21 cellular contexts compared by ENCODE assay signal in genomic region chr20:18006684-18007083, GRCh38. TPM values are rescaled to one million over a fixed set of nuclear protein-coding genes. Genes with fewer than 3 reads are reported as not detected.
"Had no signal": no experiment of that assay in that cellular context is flagged by ENCODE, and none has a peak within 500 bp of the region (broad histone marks: within the 10 kb centered on the region; RNA-seq: fewer than 3 reads in every experiment).

No MANE protein-coding gene starts in this region.

- H3K4me2 ChIP-seq: smooth muscle cell had no signal

- H3K9me3 Mint-ChIP-seq: activated naive CD4-positive, alpha-beta T cell treated with anti-CD3 and anti-CD28 coated beads, Interleukin-2, amount 50 U/mL, for 72 hours; activated T-cell treated with anti-CD3 and anti-CD28 coated beads, Interleukin-2, amount 50 U/mL, for 24 hours; activated T-helper 17 cell treated with anti-CD3 and anti-CD28 coated beads, Interleukin-2, amount 50 U/mL, for 72 hours; dendritic cell treated with granulocyte-macrophage colony-stimulating factor and Interleukin-4, amounts not matched to agents 40 ng/mL and 50 ng/mL, for 4 days; natural killer cell; stimulated activated memory B cell treated with anti-CD40 and anti-IgM and Interleukin-4, amounts not matched to agents 10 μg/mL and 1 μg/mL and 100 μg/mL, for 72 hours had no signal

- H3K4me3 Mint-ChIP-seq: activated CD4-positive, alpha-beta T cell treated with anti-CD3 and anti-CD28 coated beads for 36 hours; activated T-cell treated with anti-CD3 and anti-CD28 coated beads, Interleukin-2, amount 50 U/mL, for 24 hours; activated T-helper 17 cell treated with anti-CD3 and anti-CD28 coated beads, Interleukin-2, amount 50 U/mL, for 72 hours; dendritic cell treated with granulocyte-macrophage colony-stimulating factor and Interleukin-4, amounts not matched to agents 40 ng/mL and 50 ng/mL, for 4 days; natural killer cell; stimulated activated memory B cell treated with anti-CD40 and anti-IgM and Interleukin-4, amounts not matched to agents 10 μg/mL and 1 μg/mL and 100 μg/mL, for 72 hours; WTC11 had no signal

- DNase-seq: activated CD4-positive, alpha-beta T cell treated with anti-CD3 and anti-CD28 coated beads for 36 hours; activated CD4-positive, alpha-beta T cell treated with anti-CD3 and anti-CD28 coated beads, Interleukin-2, amount 50 U/mL, for 4 hours; activated CD8-positive, alpha-beta memory T cell treated with anti-CD3 and anti-CD28 coated beads for 24 hours; activated CD8-positive, alpha-beta memory T cell treated with anti-CD3 and anti-CD28 coated beads, Interleukin-2, amount 50 U/mL, for 4 hours; activated T-cell treated with anti-CD3 and anti-CD28 coated beads, Interleukin-2, amount 50 U/mL, for 24 hours; effector CD4-positive, alpha-beta T cell; natural killer cell; stimulated activated CD4-positive, alpha-beta T cell treated with anti-CD3 and anti-CD28 coated beads, Interleukin-15, amount 100 ng/mL, for 24 hours; T-helper 1 cell had no signal

- H3K4me1 ChIP-seq: parathyroid adenoma had no signal

- H3K4me1 Mint-ChIP-seq: activated CD4-positive, alpha-beta T cell treated with anti-CD3 and anti-CD28 coated beads for 36 hours; activated T-helper 17 cell treated with anti-CD3 and anti-CD28 coated beads, Interleukin-2, amount 50 U/mL, for 72 hours; natural killer cell had no signal

- ATAC-seq: activated CD4-positive, alpha-beta T cell treated with anti-CD3 and anti-CD28 coated beads for 36 hours; activated naive CD4-positive, alpha-beta T cell treated with anti-CD3 and anti-CD28 coated beads, Interleukin-2, amount 50 U/mL, for 72 hours; activated T-helper 17 cell treated with anti-CD3 and anti-CD28 coated beads, Interleukin-2, amount 50 U/mL, for 72 hours; natural killer cell; stimulated activated memory B cell treated with anti-CD40 and anti-IgM and Interleukin-4, amounts not matched to agents 10 μg/mL and 1 μg/mL and 100 μg/mL, for 72 hours; WTC11 had no signal

- H2AFZ ChIP-seq: parathyroid adenoma had no signal

- H3K4me3 ChIP-seq: lung, smooth muscle cell had no signal

- H3K27me3 Mint-ChIP-seq: activated CD4-positive, alpha-beta T cell treated with anti-CD3 and anti-CD28 coated beads for 36 hours; activated T-cell treated with anti-CD3 and anti-CD28 coated beads, Interleukin-2, amount 50 U/mL, for 24 hours; activated T-helper 17 cell treated with anti-CD3 and anti-CD28 coated beads, Interleukin-2, amount 50 U/mL, for 72 hours had no signal

- H3K27ac Mint-ChIP-seq: activated CD4-positive, alpha-beta T cell treated with anti-CD3 and anti-CD28 coated beads for 36 hours; activated naive CD4-positive, alpha-beta T cell treated with anti-CD3 and anti-CD28 coated beads, Interleukin-2, amount 50 U/mL, for 72 hours; activated T-cell treated with anti-CD3 and anti-CD28 coated beads, Interleukin-2, amount 50 U/mL, for 24 hours; activated T-helper 17 cell treated with anti-CD3 and anti-CD28 coated beads, Interleukin-2, amount 50 U/mL, for 72 hours; dendritic cell treated with granulocyte-macrophage colony-stimulating factor and Interleukin-4, amounts not matched to agents 40 ng/mL and 50 ng/mL, for 4 days; natural killer cell; WTC11 had no signal

- H3K9ac ChIP-seq: parathyroid adenoma had no signal

- H3K36me3 Mint-ChIP-seq: activated naive CD4-positive, alpha-beta T cell treated with anti-CD3 and anti-CD28 coated beads, Interleukin-2, amount 50 U/mL, for 72 hours; brain; natural killer cell; stimulated activated memory B cell treated with anti-CD40 and anti-IgM and Interleukin-4, amounts not matched to agents 10 μg/mL and 1 μg/mL and 100 μg/mL, for 72 hours had no signal

- H3K27ac ChIP-seq: parathyroid adenoma had no signal

- H3K79me2 ChIP-seq: parathyroid adenoma had no signal

RNA-seq across cellular contexts. Expression of gene OVOL2, which starts 51.0 kb away (rescaled TPM):
- total RNA-seq: activated CD4-positive, alpha-beta T cell treated with anti-CD3 and anti-CD28 coated beads for 36 hours; activated naive CD4-positive, alpha-beta T cell treated with anti-CD3 and anti-CD28 coated beads, Interleukin-2, amount 50 U/mL, for 72 hours; activated T-helper 17 cell treated with anti-CD3 and anti-CD28 coated beads, Interleukin-2, amount 50 U/mL, for 72 hours; aorta; left cardiac atrium; natural killer cell; sciatic nerve had no signal
- polyA plus RNA-seq: smooth muscle cell had no signal
